Comparison of ENCODE assay signal across 8 cellular contexts in genomic region chr6:26159417-26160273, GRCh38.
DNase-seq lines count a peak whose midpoint lies in the region; ATAC-seq and TF ChIP-seq lines count a peak whose summit lies in the region.

No MANE protein-coding gene starts in this region.

- H3K27ac ChIP-seq in HCT116 (ENCODE audit: low read depth, low read length) = peak overlapping the region; percentile 88
- H3K27ac ChIP-seq in esophagus muscularis mucosa (replicated peaks in 1 of 4) = peak overlapping the region; percentile 93 to 98 (median 94)
- peak overlapping the region in 1 of 2 donors; percentile 98 for H3K27ac ChIP-seq in ovary

- peak overlapping the region; percentile 82 for H3K4me2 ChIP-seq in HCT116 (ENCODE audit: low read length)

- H3K4me3 ChIP-seq in HCT116 (replicated peaks in 1 of 2; ENCODE audit: low read depth in 1 of 2, low read length in 2 of 2) = peak overlapping the region; percentile 66 to 69
- H3K4me3 ChIP-seq in esophagus muscularis mucosa = peak overlapping the region; percentile 59 to 85 (median 74)
- H3K4me3 ChIP-seq in ovary = peak overlapping the region; percentile 69

- TF ChIP-seq EP300 in esophagus muscularis mucosa (IDR thresholded peaks at IDR 0.05) (no peak), ovary (IDR thresholded peaks at IDR 0.05) (no peak)

- peaks cover 0 to 2% (median 0%) of the 10 kb centered on the region in 3 donors for H3K27me3 Mint-ChIP-seq in CD14-positive monocyte (ENCODE audit: low read depth in 3 of 3)
- H3K27me3 Mint-ChIP-seq in T-helper 1 cell treated with Interleukin-12 subunit alpha and Interleukin-12 subunit beta and Interleukin-4 antibody, amounts not matched to agents 30 μg/mL and 1 μg/mL, for 36 hours (ENCODE audit: low read depth) = peaks cover 17% of the 10 kb centered on the region

- H3K79me2 ChIP-seq in HCT116 (ENCODE audit: insufficient read depth, low read length) = peaks cover 4% of the 10 kb centered on the region; the same call in 1 of the 2 replicates

- H3K4me1 ChIP-seq in HCT116 (ENCODE audit: control insufficient read depth in 1 of 2, insufficient read depth in 2 of 2, low read length in 2 of 2) = peaks cover 24 to 62% of the 10 kb centered on the region in 2 experiments
- peaks cover 17 to 35% (median 30%) of the 10 kb centered on the region in 4 donors for H3K4me1 ChIP-seq in esophagus muscularis mucosa
- H3K4me1 ChIP-seq in ovary (ENCODE audit: insufficient read depth) = no peaks in the 10 kb centered on the region

- peaks cover 0 to 6% (median 0%) of the 10 kb centered on the region in 7 donors for H3K9me3 Mint-ChIP-seq in CD14-positive monocyte
- no peaks in the 10 kb centered on the region for H3K9me3 Mint-ChIP-seq in T-helper 1 cell treated with Interleukin-12 subunit alpha and Interleukin-12 subunit beta and Interleukin-4 antibody, amounts not matched to agents 30 μg/mL and 1 μg/mL, for 36 hours

- DNase-seq in CD14-positive monocyte (ENCODE audit: low spot score) = no peak
- DNase-seq in HCT116 (ENCODE audit: low read depth, low spot score) = no peak
- DNase-seq in esophagus muscularis mucosa (ENCODE audit: extremely low spot score) = no peak
- no peak for DNase-seq in ovary
- DNase-seq in Ammon's horn (ENCODE audit: low spot score) = no peak

- intact Hi-C loops in CD14-positive monocyte (cut with micrococcal nuclease) (loop anchor here (5.0 to 10.0 kb wide), 2 partner anchors 37 to 55 kb away; a partner anchor contains a TSS), HCT116 (cut with micrococcal nuclease) (loop anchor here (2.0 kb wide), 3 partner anchors 39 to 987 kb away; a partner anchor contains a TSS), esophagus muscularis mucosa (cut with DNase I) (loop anchor here (5.0 to 10.0 kb wide), 3 partner anchors 55 to 1925 kb away; partner anchors contain the start of gene ZNF165), ovary (cut with DNase I) (loop anchor here in 2 of 4 donors (5.0 kb wide), 2 partner anchors 38 to 102 kb away; a partner anchor contains a TSS)

- peak overlapping the region; percentile 92 to 93 for H3K4me3 Mint-ChIP-seq in CD14-positive monocyte
- H3K4me3 Mint-ChIP-seq in T-helper 1 cell treated with Interleukin-12 subunit alpha and Interleukin-12 subunit beta and Interleukin-4 antibody, amounts not matched to agents 30 μg/mL and 1 μg/mL, for 36 hours = peak overlapping the region; percentile 89

- POLR2A ChIA-PET in HCT116 (lab: Charles Lee) = interaction anchor here (0.6 to 8.4 kb wide), 24 partner anchors 10 to 1734 kb away, joined by 3 to 571 read pairs (median 10); a partner anchor contains a TSS

- ATAC-seq in HCT116 = no peak
- no peak for ATAC-seq in HG03442 (IDR thresholded peaks at IDR 0.05; ENCODE audit: unreplicated experiment)
- ATAC-seq in HG02970 (IDR thresholded peaks at IDR 0.05; ENCODE audit: low FRiP score, unreplicated experiment) = no peak

- no peaks in the 10 kb centered on the region for H4K20me1 ChIP-seq in HCT116 (ENCODE audit: insufficient read depth)

- no TSS peak for BruUV-seq in HCT116 (replicated peaks; lab: Mats Ljungman, UMichigan)

- H3K27me3 ChIP-seq in HCT116 (ENCODE audit: insufficient read depth, low read length) (no peaks in the 10 kb centered on the region), esophagus muscularis mucosa (no peaks in the 10 kb centered on the region), ovary (no peaks in the 10 kb centered on the region)

- no peak overlapping the region for H2AFZ ChIP-seq in HCT116 (ENCODE audit: low read depth, low read length, poor library complexity, severe bottlenecking)

- peak overlapping the region; percentile 98 for H3K9ac ChIP-seq in HCT116 (ENCODE audit: low read length)

- H3K9me3 ChIP-seq in HCT116 (ENCODE audit: control insufficient read depth in 1 of 2, insufficient read depth in 1 of 2, low read depth in 1 of 2, low read length in 2 of 2) (no peaks in the 10 kb centered on the region), esophagus muscularis mucosa (no peaks in the 10 kb centered on the region), ovary (no peaks in the 10 kb centered on the region)

- H3K36me3 ChIP-seq in HCT116 (ENCODE audit: control insufficient read depth in 1 of 2, insufficient read depth in 2 of 2, low read length in 2 of 2) = no peaks in the 10 kb centered on the region
- H3K36me3 ChIP-seq in esophagus muscularis mucosa = peaks cover 0 to 17% (median 9%) of the 10 kb centered on the region in 4 donors
- no peaks in the 10 kb centered on the region for H3K36me3 ChIP-seq in ovary

- no peak for TF ChIP-seq POLR2A in HCT116 (IDR thresholded peaks at IDR 0.05; ENCODE audit: borderline replicate concordance, extremely low read depth, insufficient read depth, insufficient read length)
- no peak for TF ChIP-seq POLR2A in esophagus muscularis mucosa (IDR thresholded peaks at IDR 0.05; ENCODE audit: low read depth)
- no peak for TF ChIP-seq POLR2A in ovary (IDR thresholded peaks at IDR 0.05)

- RAD21 ChIA-PET in HCT116 (lab: Charles Lee; ENCODE audit: low non-redundant PET in 1 of 2, low total read pairs in 2 of 2, uncharacterized antibody in 2 of 2, unreplicated experiment in 2 of 2) = no interaction called here

- H3K27ac Mint-ChIP-seq in CD14-positive monocyte = peak overlapping the region; percentile 92 to 100 (median 98)
- H3K27ac Mint-ChIP-seq in T-helper 1 cell treated with Interleukin-12 subunit alpha and Interleukin-12 subunit beta and Interleukin-4 antibody, amounts not matched to agents 30 μg/mL and 1 μg/mL, for 36 hours = peak overlapping the region; percentile 98

- no peak for TF ChIP-seq CTCF in CD14-positive monocyte (IDR thresholded peaks at IDR 0.05)
- no peak for TF ChIP-seq CTCF in HCT116 (IDR thresholded peaks at IDR 0.05 in 2 of 3, conservative IDR thresholded peaks at IDR 0.05 in 1 of 3; ENCODE audit: borderline replicate concordance in 1 of 3, insufficient read depth in 1 of 3, low read depth in 2 of 3, low read length in 2 of 3)
- no peak for TF ChIP-seq CTCF in esophagus muscularis mucosa (IDR thresholded peaks at IDR 0.05)
- TF ChIP-seq CTCF in ovary (IDR thresholded peaks at IDR 0.05) = no peak

- no peak for TF ChIP-seq RAD21 in HCT116 (IDR thresholded peaks at IDR 0.05; ENCODE audit: low read depth)

- WGBS in esophagus muscularis mucosa = 14% methylated on average over 12 of the region's 12 CpGs
- WGBS in ovary, 3 donors = 15 to 18% (median 16%) methylated on average over 12 of the region's 12 CpGs

- H3K36me3 Mint-ChIP-seq in CD14-positive monocyte = peaks cover 5 to 7% of the 10 kb centered on the region in 2 donors
- peaks cover 14% of the 10 kb centered on the region for H3K36me3 Mint-ChIP-seq in T-helper 1 cell treated with Interleukin-12 subunit alpha and Interleukin-12 subunit beta and Interleukin-4 antibody, amounts not matched to agents 30 μg/mL and 1 μg/mL, for 36 hours (ENCODE audit: low read depth)

- peaks cover 46% of the 10 kb centered on the region for H3K4me1 Mint-ChIP-seq in CD14-positive monocyte
- H3K4me1 Mint-ChIP-seq in T-helper 1 cell treated with Interleukin-12 subunit alpha and Interleukin-12 subunit beta and Interleukin-4 antibody, amounts not matched to agents 30 μg/mL and 1 μg/mL, for 36 hours (ENCODE audit: low read depth) = peaks cover 42% of the 10 kb centered on the region

- CTCF ChIA-PET in HCT116 (lab: Charles Lee) = interaction anchor here (1.2 to 1.4 kb wide), 2 partner anchors 13 to 36 kb away, joined by 3 to 7 read pairs; a partner anchor contains a TSS

- H3K9me2 ChIP-seq in HCT116 (ENCODE audit: insufficient read depth) = no peaks in the 10 kb centered on the region

TF ChIP-seq in HCT116, 20 proteins besides CTCF, POLR2A, EP300 and RAD21 (continues in another document):
- TF ChIP-seq, protein P1, sequence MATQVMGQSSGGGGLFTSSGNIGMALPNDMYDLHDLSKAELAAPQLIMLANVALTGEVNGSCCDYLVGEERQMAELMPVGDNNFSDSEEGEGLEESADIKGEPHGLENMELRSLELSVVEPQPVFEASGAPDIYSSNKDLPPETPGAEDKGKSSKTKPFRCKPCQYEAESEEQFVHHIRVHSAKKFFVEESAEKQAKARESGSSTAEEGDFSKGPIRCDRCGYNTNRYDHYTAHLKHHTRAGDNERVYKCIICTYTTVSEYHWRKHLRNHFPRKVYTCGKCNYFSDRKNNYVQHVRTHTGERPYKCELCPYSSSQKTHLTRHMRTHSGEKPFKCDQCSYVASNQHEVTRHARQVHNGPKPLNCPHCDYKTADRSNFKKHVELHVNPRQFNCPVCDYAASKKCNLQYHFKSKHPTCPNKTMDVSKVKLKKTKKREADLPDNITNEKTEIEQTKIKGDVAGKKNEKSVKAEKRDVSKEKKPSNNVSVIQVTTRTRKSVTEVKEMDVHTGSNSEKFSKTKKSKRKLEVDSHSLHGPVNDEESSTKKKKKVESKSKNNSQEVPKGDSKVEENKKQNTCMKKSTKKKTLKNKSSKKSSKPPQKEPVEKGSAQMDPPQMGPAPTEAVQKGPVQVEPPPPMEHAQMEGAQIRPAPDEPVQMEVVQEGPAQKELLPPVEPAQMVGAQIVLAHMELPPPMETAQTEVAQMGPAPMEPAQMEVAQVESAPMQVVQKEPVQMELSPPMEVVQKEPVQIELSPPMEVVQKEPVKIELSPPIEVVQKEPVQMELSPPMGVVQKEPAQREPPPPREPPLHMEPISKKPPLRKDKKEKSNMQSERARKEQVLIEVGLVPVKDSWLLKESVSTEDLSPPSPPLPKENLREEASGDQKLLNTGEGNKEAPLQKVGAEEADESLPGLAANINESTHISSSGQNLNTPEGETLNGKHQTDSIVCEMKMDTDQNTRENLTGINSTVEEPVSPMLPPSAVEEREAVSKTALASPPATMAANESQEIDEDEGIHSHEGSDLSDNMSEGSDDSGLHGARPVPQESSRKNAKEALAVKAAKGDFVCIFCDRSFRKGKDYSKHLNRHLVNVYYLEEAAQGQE (IDR thresholded peaks at IDR 0.05; ENCODE audit: low read depth) = no peak
- TF ChIP-seq EZH2phosphoT487 (IDR thresholded peaks at IDR 0.05; ENCODE audit: borderline replicate concordance) (no peak), CBX3 (IDR thresholded peaks at IDR 0.05; ENCODE audit: low read depth) (no peak), YY1 (IDR thresholded peaks at IDR 0.05; ENCODE audit: extremely low read depth, insufficient replicate concordance, low read depth, low read length) (no peak), ZBTB33 (IDR thresholded peaks at IDR 0.05; ENCODE audit: extremely low read depth, insufficient replicate concordance, low read length) (no peak)
